In genomic region chr11:86070435-86071056, GRCh38 we compare ENCODE assay signal across 9 cellular contexts. TPM values are rescaled to one million over a fixed set of nuclear protein-coding genes. Genes with fewer than 3 reads are reported as not detected.
DNase-seq lines count a peak whose midpoint lies in the region; ATAC-seq and TF ChIP-seq lines count a peak whose summit lies in the region.
"Had no signal": no experiment of that assay in that cellular context is flagged by ENCODE, and none has a peak within 500 bp of the region (broad histone marks: within the 10 kb centered on the region; RNA-seq: fewer than 3 reads in every experiment).

No MANE protein-coding gene starts in this region.

- ATAC-seq in memory B cell (ENCODE audit: low read depth) (no peak), thoracic aorta (ENCODE audit: insufficient number of reproducible peaks, low FRiP score, low read depth) (no peak)

- no peaks in the 10 kb centered on the region for H3K9me3 Mint-ChIP-seq in activated CD4-positive, alpha-beta T cell treated with anti-CD3 and anti-CD28 coated beads, Interleukin-2, amount 10 ng/mL, durations not matched to agents 7 days and 5 days
- no peaks in the 10 kb centered on the region for H3K9me3 Mint-ChIP-seq in memory B cell

- TF ChIP-seq CTCF in thoracic aorta (IDR thresholded peaks at IDR 0.05), result no peak

- CTCF ChIA-PET in activated CD4-positive, alpha-beta T cell treated with anti-CD3 and anti-CD28 coated beads, Interleukin-2, amount 10 ng/mL, durations not matched to agents 7 days and 5 days (lab: Charles Lee), result interaction anchor here (3.0 kb wide), 1 partner anchor 123 kb away, joined by 13 read pairs; no protein-coding TSS in a partner anchor

- peaks cover 11 to 12% of the 10 kb centered on the region in 2 donors for H3K4me1 ChIP-seq in thoracic aorta (ENCODE audit: control insufficient read depth in 1 of 2, low read depth in 2 of 2)

- POLR2A ChIA-PET in activated CD4-positive, alpha-beta T cell treated with anti-CD3 and anti-CD28 coated beads, Interleukin-2, amount 10 ng/mL, durations not matched to agents 7 days and 5 days (lab: Charles Lee), result no interaction called here

- no peak for DNase-seq in activated CD4-positive, alpha-beta T cell treated with anti-CD3 and anti-CD28 coated beads, Interleukin-2, amount 10 ng/mL, durations not matched to agents 7 days and 5 days
- no peak for DNase-seq in activated CD4-positive, alpha-beta T cell treated with anti-CD3 and anti-CD28 coated beads for 1 hour
- DNase-seq in astrocyte of the hippocampus (ENCODE audit: low read depth, low spot score) (peak; percentile 44), memory B cell (ENCODE audit: low spot score in 2 of 2) (no peak), thoracic aorta (ENCODE audit: low spot score) (no peak), NCI-H2081 treated with DMSO at 0.1 percent for 48 hours (lab: John Stamatoyannopoulos, UW) (no peak), NCI-H774 (lab: John Stamatoyannopoulos, UW) (no peak), NCI-H2227 (lab: John Stamatoyannopoulos, UW; ENCODE audit: unreplicated experiment) (no peak)
- DNase-seq: activated naive CD4-positive, alpha-beta T cell treated with Interleukin-2 at 50 U/mL for 16 hours had no signal

- H3K27me3 Mint-ChIP-seq in activated CD4-positive, alpha-beta T cell treated with anti-CD3 and anti-CD28 coated beads, Interleukin-2, amount 10 ng/mL, durations not matched to agents 7 days and 5 days, result no peaks in the 10 kb centered on the region
- H3K27me3 Mint-ChIP-seq in memory B cell, result no peaks in the 10 kb centered on the region

- peak overlapping the region; percentile 98 to 99 for H3K27ac ChIP-seq in thoracic aorta

- H3K4me3 Mint-ChIP-seq in activated CD4-positive, alpha-beta T cell treated with anti-CD3 and anti-CD28 coated beads, Interleukin-2, amount 10 ng/mL, durations not matched to agents 7 days and 5 days, result no peak overlapping the region
- peak overlapping the region; percentile 4 for H3K4me3 Mint-ChIP-seq in memory B cell

- H3K27me3 ChIP-seq in thoracic aorta (replicated peaks; ENCODE audit: insufficient read depth), result no peaks in the 10 kb centered on the region

- no peaks in the 10 kb centered on the region for H3K9me3 ChIP-seq in thoracic aorta

- H3K36me3 Mint-ChIP-seq in activated CD4-positive, alpha-beta T cell treated with anti-CD3 and anti-CD28 coated beads, Interleukin-2, amount 10 ng/mL, durations not matched to agents 7 days and 5 days (ENCODE audit: low read depth), result peaks cover 19% of the 10 kb centered on the region
- peaks cover 4% of the 10 kb centered on the region for H3K36me3 Mint-ChIP-seq in memory B cell

- no peak overlapping the region for H3K4me3 ChIP-seq in thoracic aorta

- no peaks in the 10 kb centered on the region for H3K36me3 ChIP-seq in thoracic aorta

- peak overlapping the region; percentile 96 for H3K27ac Mint-ChIP-seq in activated CD4-positive, alpha-beta T cell treated with anti-CD3 and anti-CD28 coated beads, Interleukin-2, amount 10 ng/mL, durations not matched to agents 7 days and 5 days
- H3K27ac Mint-ChIP-seq in memory B cell, result peak overlapping the region; percentile 99

- H3K4me1 Mint-ChIP-seq in activated CD4-positive, alpha-beta T cell treated with anti-CD3 and anti-CD28 coated beads, Interleukin-2, amount 10 ng/mL, durations not matched to agents 7 days and 5 days, result peaks cover 20% of the 10 kb centered on the region
- H3K4me1 Mint-ChIP-seq in memory B cell, result peaks cover 30% of the 10 kb centered on the region

RNA-seq across cellular contexts. Expression of gene PICALM, which starts 1.7 kb away (rescaled TPM):
- 100 to 1,000 TPM in 1 of 2 experiments, 10 to 100 TPM in 1; 89.4 to 140 TPM for total RNA-seq in activated CD4-positive, alpha-beta T cell treated with anti-CD3 and anti-CD28 coated beads, Interleukin-2, amount 10 ng/mL, durations not matched to agents 7 days and 5 days
- total RNA-seq in thoracic aorta, result 100 to 1,000 TPM; 395 to 488 TPM
